ENCODE assay signal across 9 cellular contexts in the genomic region with DNA sequence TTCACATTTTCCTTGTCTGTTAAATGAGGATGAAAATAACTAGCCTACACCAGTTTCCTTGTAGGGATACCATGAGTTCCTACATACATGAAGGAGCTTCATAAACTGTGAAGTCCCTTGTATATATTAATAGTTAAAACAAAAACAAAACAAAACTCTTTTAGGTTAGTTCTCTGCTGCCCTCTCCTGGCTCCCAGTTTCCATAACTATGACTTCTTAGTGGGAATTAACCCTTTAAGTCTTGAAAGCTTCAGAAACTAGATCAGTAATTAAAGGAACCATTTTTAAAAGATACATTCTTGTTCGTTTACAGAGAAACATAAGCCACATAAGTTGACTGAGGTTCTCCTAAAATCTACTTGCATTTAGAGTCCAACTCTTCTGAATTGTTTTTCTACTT.
DNase-seq lines count a peak whose midpoint lies in the region; ATAC-seq and TF ChIP-seq lines count a peak whose summit lies in the region.
"Had no signal": no experiment of that assay in that cellular context is flagged by ENCODE, and none has a peak within 500 bp of the region (broad histone marks: within the 10 kb centered on the region; RNA-seq: fewer than 3 reads in every experiment).

No MANE protein-coding gene starts in this region.

- peak; percentile 40 for TF ChIP-seq CTCF in DOHH2 (IDR thresholded peaks at IDR 0.05; ENCODE audit: low read depth, low read length, poor library complexity, severe bottlenecking)

- no peaks in the 10 kb centered on the region for H3K4me1 ChIP-seq in DOHH2 (ENCODE audit: control insufficient read depth, low read length)

- H3F3A ChIP-seq in DOHH2 (ENCODE audit: control insufficient read depth, insufficient read depth): no peaks in the 10 kb centered on the region

- no peaks in the 10 kb centered on the region for H3K27me3 Mint-ChIP-seq in natural killer cell treated with Interleukin-12 subunit alpha and Interleukin-12 subunit beta and Interleukin-15 and Interleukin-18, amount 100 ng/mL, for 72 hours

- no peak overlapping the region for H3K27ac ChIP-seq in DOHH2 (ENCODE audit: low read depth, low read length)
- H3K27ac ChIP-seq in SK-N-MC: no peak overlapping the region

- no peak overlapping the region for H3K4me3 Mint-ChIP-seq in natural killer cell treated with Interleukin-12 subunit alpha and Interleukin-12 subunit beta and Interleukin-15 and Interleukin-18, amount 100 ng/mL, for 72 hours

- H3K4me3 ChIP-seq in DOHH2 (ENCODE audit: low read length) (no peak overlapping the region), SK-N-MC (no peak overlapping the region)
- H3K4me3 ChIP-seq: mucosa of descending colon had no signal

- no peaks in the 10 kb centered on the region for H3K9me3 ChIP-seq in DOHH2 (ENCODE audit: control insufficient read depth, insufficient read depth, low read length)
- H3K9me3 ChIP-seq in SK-N-MC (ENCODE audit: low read depth, low read length): no peaks in the 10 kb centered on the region
- H3K9me3 ChIP-seq: mucosa of descending colon had no signal

- intact Hi-C loops in head of caudate nucleus (cut with DNase I): loop anchor here (5.0 kb wide), 1 partner anchor 346 kb away; no protein-coding TSS in a partner anchor

- no peak overlapping the region for H3K4me2 ChIP-seq in DOHH2 (ENCODE audit: low read length)

- no peaks in the 10 kb centered on the region for H3K36me3 Mint-ChIP-seq in natural killer cell treated with Interleukin-12 subunit alpha and Interleukin-12 subunit beta and Interleukin-15 and Interleukin-18, amount 100 ng/mL, for 72 hours

- H3K79me2 ChIP-seq in DOHH2 (ENCODE audit: control insufficient read depth, low read length): no peaks in the 10 kb centered on the region

- no peak overlapping the region for H3K9ac ChIP-seq in SK-N-MC (ENCODE audit: insufficient read length)

- no peaks in the 10 kb centered on the region for H3K27me3 ChIP-seq in DOHH2 (ENCODE audit: control insufficient read depth, low read length)

- H3K27ac Mint-ChIP-seq in natural killer cell treated with Interleukin-12 subunit alpha and Interleukin-12 subunit beta and Interleukin-15 and Interleukin-18, amount 100 ng/mL, for 72 hours: no peak overlapping the region

- no peaks in the 10 kb centered on the region for H4K20me1 ChIP-seq in DOHH2 (ENCODE audit: control insufficient read depth, insufficient read depth, low read depth, low read length)

- no peaks in the 10 kb centered on the region for H3K9me2 ChIP-seq in DOHH2 (replicated peaks; ENCODE audit: control insufficient read depth, low read length)

- peaks cover 2% of the 10 kb centered on the region for H3K9me3 Mint-ChIP-seq in natural killer cell treated with Interleukin-12 subunit alpha and Interleukin-12 subunit beta and Interleukin-15 and Interleukin-18, amount 100 ng/mL, for 72 hours

- DNase-seq in HT-29 (ENCODE audit: low spot score) (peak; percentile 75), SK-N-MC (ENCODE audit: low read depth, low spot score) (peak; percentile 63), head of caudate nucleus (peak in 26 of 42 donors; percentile 2 to 72 (median 30))
- no peak for DNase-seq in stimulated activated CD8-positive, alpha-beta memory T cell treated with anti-CD3 and anti-CD28 coated beads, Interleukin-4, amount 100 ng/mL, for 48 hours
- DNase-seq in natural killer cell treated with Interleukin-12 subunit alpha and Interleukin-12 subunit beta and Interleukin-15 and Interleukin-18, amount 100 ng/mL, for 72 hours (ENCODE audit: low spot score): no peak

- no peaks in the 10 kb centered on the region for H3K4me1 Mint-ChIP-seq in natural killer cell treated with Interleukin-12 subunit alpha and Interleukin-12 subunit beta and Interleukin-15 and Interleukin-18, amount 100 ng/mL, for 72 hours (ENCODE audit: low read depth in 2 of 2)

- ATAC-seq in HG03378 (IDR thresholded peaks at IDR 0.05; ENCODE audit: unreplicated experiment) (no peak), HG02973 (IDR thresholded peaks at IDR 0.05; ENCODE audit: unreplicated experiment) (no peak)
- no peak for ATAC-seq in natural killer cell treated with Interleukin-12 subunit alpha and Interleukin-12 subunit beta and Interleukin-15 and Interleukin-18, amount 100 ng/mL, for 72 hours
- ATAC-seq: mucosa of descending colon had no signal

- H3K36me3 ChIP-seq in DOHH2 (ENCODE audit: control insufficient read depth, low read length) (no peaks in the 10 kb centered on the region), SK-N-MC (ENCODE audit: insufficient read depth, low read length) (no peaks in the 10 kb centered on the region)

Comparison
In these comparisons a context has a peak if more than half of its experiments do, and no peak if none do; other contexts are left out.
1. DNase-seq: peak in HT-29 (single experiment), SK-N-MC (single experiment) and head of caudate nucleus (26 of 42); none in stimulated activated CD8-positive, alpha-beta memory T cell treated with anti-CD3 and anti-CD28 coated beads, Interleukin-4, amount 100 ng/mL, for 48 hours (single experiment) and natural killer cell treated with Interleukin-12 subunit alpha and Interleukin-12 subunit beta and Interleukin-15 and Interleukin-18, amount 100 ng/mL, for 72 hours (single experiment).